8 cellular contexts compared by ENCODE assay signal in genomic region chr1:37477198-37477931, GRCh38. TPM values are rescaled to one million over a fixed set of nuclear protein-coding genes. Genes with fewer than 3 reads are reported as not detected.
DNase-seq lines count a peak whose midpoint lies in the region; ATAC-seq, FAIRE-seq and TF ChIP-seq lines count a peak whose summit lies in the region.

No MANE protein-coding gene starts in this region.

- H3K9ac ChIP-seq in keratinocyte (ENCODE audit: control insufficient read depth, extremely low read depth, insufficient read depth, low read length) = peak overlapping the region; percentile 99

- H3K9me3 ChIP-seq in keratinocyte (ENCODE audit: control insufficient read depth, low read depth, low read length) = no peaks in the 10 kb centered on the region

- no peak overlapping the region for H2AFZ ChIP-seq in keratinocyte (ENCODE audit: control insufficient read depth, low read length)

- no peak for FAIRE-seq in keratinocyte (lab: Jason Lieb, UNC)

- DNase-seq in NCI-H2081 (lab: John Stamatoyannopoulos, UW) = peak; percentile 16 to 17
- no peak for DNase-seq in NCI-H2081 treated with DMSO at 0.1 percent for 48 hours (lab: John Stamatoyannopoulos, UW)
- DNase-seq in T-helper 1 cell = peak; percentile 75 to 88 (median 86)
- DNase-seq in amniotic epithelial cell (ENCODE audit: low read depth) = peak; percentile 51
- DNase-seq in keratinocyte (ENCODE audit: low read depth, low spot score) = peak; percentile 42
- peak; percentile 84 for DNase-seq in stimulated activated CD4-positive, alpha-beta T cell treated with anti-CD3 and anti-CD28 coated beads, Interleukin-1b, Interleukin-23, amount 100 ng/mL, for 48 hours
- DNase-seq in NCI-H524 treated with DMSO at 0.1 percent for 48 hours (lab: John Stamatoyannopoulos, UW) = no peak

- H4K20me1 ChIP-seq in keratinocyte (ENCODE audit: control insufficient read depth, extremely low read depth, insufficient read depth, low read length) = peaks cover 23% of the 10 kb centered on the region

- peak overlapping the region; percentile 96 for H3K4me2 ChIP-seq in keratinocyte (ENCODE audit: control insufficient read depth, extremely low read depth, insufficient read depth, low read depth, low read length)

- H3K79me2 ChIP-seq in keratinocyte (ENCODE audit: control insufficient read depth, insufficient read depth, low read length) = peaks cover 78% of the 10 kb centered on the region

- peaks cover 7% of the 10 kb centered on the region for H3K9me1 ChIP-seq in keratinocyte (ENCODE audit: control insufficient read depth, extremely low read depth, insufficient read depth, low read length)

- dilution Hi-C loops in keratinocyte (cut with MboI; ENCODE audit: extremely low pct_ligation_motif_present, low sequenced_read_pairs) = no loop called here

- H3K27ac ChIP-seq in keratinocyte (ENCODE audit: control insufficient read depth, insufficient read depth, low read length) = peak overlapping the region; percentile 99

- no peak for TF ChIP-seq CTCF in keratinocyte (optimal IDR thresholded peaks at IDR 0.05 in 1 of 3, IDR thresholded peaks at IDR 0.05 in 1 of 3, conservative IDR thresholded peaks at IDR 0.05 in 1 of 3; ENCODE audit: extremely low read depth in 1 of 3, insufficient read depth in 2 of 3, low read length in 3 of 3)

- H3K4me3 ChIP-seq in keratinocyte (ENCODE audit: control insufficient read depth in 2 of 3, extremely low read depth in 1 of 3, insufficient read depth in 2 of 3, low read depth in 1 of 3, low read length in 3 of 3) = peak overlapping the region; percentile 57 to 99 (median 94)

- peaks cover 33 to 59% of the 10 kb centered on the region in 2 experiments for H3K36me3 ChIP-seq in keratinocyte (ENCODE audit: control insufficient read depth in 2 of 2, extremely low read depth in 1 of 2, insufficient read depth in 2 of 2, low read length in 2 of 2)

- no peaks in the 10 kb centered on the region for H3K27me3 ChIP-seq in keratinocyte (ENCODE audit: control insufficient read depth, extremely low read depth, insufficient read depth, low read length)

- ATAC-seq in HG03097 (IDR thresholded peaks at IDR 0.05; ENCODE audit: low FRiP score, unreplicated experiment) = peak; percentile 38

- H3K4me1 ChIP-seq in keratinocyte (ENCODE audit: control insufficient read depth, extremely low read depth, insufficient read depth, low read length) = peaks cover 65% of the 10 kb centered on the region

RNA-seq across cellular contexts. Expression of gene ZC3H12A, which starts 3.0 kb away (rescaled TPM):
- 17.5 to 55.5 TPM (median 24.4 TPM) in 3 replicates for polyA plus RNA-seq in keratinocyte
- 6.5 TPM for polyA plus RNA-seq in keratinocyte (2011; ENCODE audit: low read depth)
- polyA plus RNA-seq in keratinocyte (2011; cell fraction: cytosol; rRNA removed) = 13.2 and 25.4 TPM in 2 replicates
- polyA plus RNA-seq in keratinocyte (2011; cell fraction: nucleus; rRNA removed) = 80.2 and 112 TPM in 2 replicates
- 12.7 and 22.0 TPM in 2 replicates for polyA plus RNA-seq in keratinocyte (2012; ENCODE audit: low replicate concordance)
- polyA minus RNA-seq in keratinocyte = 20.3 to 30.9 TPM (median 21.1 TPM) in 3 replicates
- 23.2 TPM for polyA minus RNA-seq in keratinocyte (2011; cell fraction: cytosol; rRNA and poly(A)+ RNA removed)
- polyA minus RNA-seq in keratinocyte (2011; cell fraction: nucleus; rRNA and poly(A)+ RNA removed) = 45.8 and 47.0 TPM in 2 replicates

RNA-seq across cellular contexts. Expression of gene MEAF6, which starts 37.2 kb away (rescaled TPM):
- polyA plus RNA-seq in keratinocyte = 38.9 to 51.9 TPM (median 49.3 TPM) in 3 replicates
- 134 TPM for polyA plus RNA-seq in keratinocyte (2011; ENCODE audit: low read depth)
- 44.0 and 69.9 TPM in 2 replicates for polyA plus RNA-seq in keratinocyte (2011; cell fraction: cytosol; rRNA removed)
- 38.9 and 49.7 TPM in 2 replicates for polyA plus RNA-seq in keratinocyte (2011; cell fraction: nucleus; rRNA removed)
- polyA plus RNA-seq in keratinocyte (2012; ENCODE audit: low replicate concordance) = 40.6 and 65.0 TPM in 2 replicates
- 6.8 to 22.2 TPM (median 15.4 TPM) in 3 replicates for polyA minus RNA-seq in keratinocyte
- polyA minus RNA-seq in keratinocyte (2011; cell fraction: cytosol; rRNA and poly(A)+ RNA removed) = 25.9 TPM
- 12.2 and 14.7 TPM in 2 replicates for polyA minus RNA-seq in keratinocyte (2011; cell fraction: nucleus; rRNA and poly(A)+ RNA removed)

Comparison
In these comparisons a context has a peak if more than half of its experiments do, and no peak if none do; other contexts are left out.
1. DNase-seq: peak in NCI-H2081 (2 of 2), T-helper 1 cell (5 of 5), amniotic epithelial cell (single experiment), keratinocyte (single experiment) and stimulated activated CD4-positive, alpha-beta T cell treated with anti-CD3 and anti-CD28 coated beads, Interleukin-1b, Interleukin-23, amount 100 ng/mL, for 48 hours (single experiment); none in NCI-H2081 treated with DMSO at 0.1 percent for 48 hours (single experiment) and NCI-H524 treated with DMSO at 0.1 percent for 48 hours (single experiment).